ENCODE assay signal across 9 cellular contexts in genomic region chr17:8057691-8058114, GRCh38. TPM values are rescaled to one million over a fixed set of nuclear protein-coding genes. Genes with fewer than 3 reads are reported as not detected.
A peak's percentile ranks its signal among the peaks of the same experiment; 100 is the strongest.
DNase-seq lines count a peak whose midpoint lies in the region; ATAC-seq, FAIRE-seq and TF ChIP-seq lines count a peak whose summit lies in the region.
"Had no signal": no experiment of that assay in that cellular context is flagged by ENCODE, and none has a peak within 500 bp of the region (broad histone marks: within the 10 kb centered on the region; RNA-seq: fewer than 3 reads in every experiment).

No MANE protein-coding gene starts in this region.

- POLR2A ChIA-PET in K562 (lab: Yijun Ruan, JAX): interaction anchor here (0.9 to 1.3 kb wide), 2 partner anchors 222 to 371 kb away, joined by 4 to 5 read pairs; partner anchors contain the start of gene TP53

- 5% methylated on average over 14 of the region's 14 CpGs for WGBS in K562 (ENCODE audit: insufficient coverage, low coverage, missing lambda C conversion rate)

- ATAC-seq in K562: peak; percentile 90
- no peak for ATAC-seq in GM21786 (IDR thresholded peaks at IDR 0.05; ENCODE audit: unreplicated experiment)

- no peak for TF ChIP-seq POLR2A in K562 (conservative IDR thresholded peaks at IDR 0.05)

- no peaks in the 10 kb centered on the region for H4K20me1 ChIP-seq in K562 (replicated peaks; ENCODE audit: control insufficient read depth, insufficient read depth, low read length)

- H3K27me3 ChIP-seq in K562 (ENCODE audit: control insufficient read depth in 2 of 2, insufficient read depth in 2 of 2, low read length in 2 of 2): 0 out of 5 replicates have a peak, but pooled peaks cover 0 to 3% of the 10 kb centered on the region in 2 experiments

- peak; percentile 72 to 82 for TF ChIP-seq RAD21 in K562 (CRISPR knock-in tag; conservative IDR thresholded peaks at IDR 0.05 in 1 of 2, IDR thresholded peaks at IDR 0.05 in 1 of 2)

- CTCF ChIA-PET in K562 (lab: Yijun Ruan, JAX; ENCODE audit: low intra/inter-chr PET ratio): interaction anchor here (0.6 to 3.4 kb wide), 4 partner anchors 40 to 314 kb away, joined by 4 to 17 read pairs (median 12); no protein-coding TSS in a partner anchor

- H3K4me1 ChIP-seq in K562 (replicated peaks in 1 of 2; ENCODE audit: control insufficient read depth in 2 of 2, insufficient read depth in 2 of 2, low read length in 2 of 2): no peaks in the 10 kb centered on the region; a peak in 2 of 5 replicates

- no peaks in the 10 kb centered on the region for H3K36me3 ChIP-seq in K562 (ENCODE audit: control insufficient read depth, insufficient read depth, low read length)

- no peak for TF ChIP-seq EP300 in K562 (IDR thresholded peaks at IDR 0.05; ENCODE audit: low read length)

- no TSS peak for BruUV-seq in K562 (replicated peaks; lab: Mats Ljungman, UMichigan)

- H3K9ac ChIP-seq in K562 (ENCODE audit: insufficient read depth in 1 of 2, low read depth in 2 of 2, low read length in 2 of 2): no peak overlapping the region

- peak overlapping the region; percentile 27 for H3K4me2 ChIP-seq in K562 (ENCODE audit: insufficient read depth, low read length)

- peak overlapping the region; percentile 87 for H2AFZ ChIP-seq in K562 (ENCODE audit: low read depth, low read length)

- peak; percentile 94 for FAIRE-seq in A204.1 (lab: Jason Lieb, UNC)
- FAIRE-seq in K562 (lab: Jason Lieb, UNC): peak; percentile 96

- peak; percentile 69 for TF ChIP-seq CTCF in GM12864 (IDR thresholded peaks at IDR 0.05; ENCODE audit: low read depth, low read length, missing control alignments)
- TF ChIP-seq CTCF in K562 (IDR thresholded peaks at IDR 0.05 in 2 of 3, conservative IDR thresholded peaks at IDR 0.05 in 1 of 3; ENCODE audit: insufficient read depth in 2 of 3, low read depth in 1 of 3, low read length in 3 of 3): peak; percentile 75 to 80 (median 78)

- in situ Hi-C loops in K562 (cut with MboI): loop anchor here (5.0 to 25.0 kb wide), 3 partner anchors 145 to 930 kb away; partner anchors contain the start of gene MFSD6L

- no peaks in the 10 kb centered on the region for H3K9me1 ChIP-seq in K562 (ENCODE audit: control insufficient read depth, insufficient read depth, low read length)

- no peak overlapping the region for H3K4me3 ChIP-seq in GM12864 (ENCODE audit: low read depth, low read length)
- H3K4me3 ChIP-seq in K562: no peak overlapping the region
- H3K4me3 ChIP-seq: skin epidermis had no signal

- intact Hi-C loops in K562 (cut with micrococcal nuclease): loop anchor here (1.0 to 10.0 kb wide), 4 partner anchors 41 to 314 kb away; no protein-coding TSS in a partner anchor

- no peaks in the 10 kb centered on the region for H3K9me3 ChIP-seq in K562 (replicated peaks; ENCODE audit: control insufficient read depth, insufficient read depth, low read depth, low read length)

- DNase-seq in GM12864 (ENCODE audit: low read depth) (peak; percentile 43), NCI-H1417 (lab: John Stamatoyannopoulos, UW) (peak; percentile 54 to 84 (median 68)), SKM-1 treated with dmso at 0.1 percent for 144 hours (lab: John Stamatoyannopoulos, UW; ENCODE audit: unreplicated experiment) (peak; percentile 52), K562 (ENCODE audit: extremely low read depth in 1 of 4, low spot score in 3 of 4) (peak; percentile 52 to 76 (median 62)), hepatic stellate cell (ENCODE audit: low spot score) (peak; percentile 84), renal cortical epithelial cell (ENCODE audit: low read depth) (peak; percentile 77)

- H3K27ac ChIP-seq in K562 (ENCODE audit: extremely low read depth, low read depth, low read length): no peak overlapping the region
- H3K27ac ChIP-seq: skin epidermis had no signal

- H3K79me2 ChIP-seq in K562 (ENCODE audit: control insufficient read depth, insufficient read depth, low read length): no peaks in the 10 kb centered on the region

TF ChIP-seq in K562, 482 proteins besides CTCF, POLR2A, EP300 and RAD21 (continues in another document):
- TF ChIP-seq ARID2 (IDR thresholded peaks at IDR 0.05): 0 out of 2 replicates have a peak, but pooled peaks have one; percentile 32
- TF ChIP-seq NRF1 (conservative IDR thresholded peaks at IDR 0.05 in 1 of 2, IDR thresholded peaks at IDR 0.05 in 1 of 2): 0 out of 4 replicates have a peak, but pooled peaks of 1 of the 2 experiments have one; percentile 21
- TF ChIP-seq MAX (CRISPR knock-in tag; IDR thresholded peaks at IDR 0.05): peak; percentile 43; the same call in 1 of the 2 replicates
- no peak for TF ChIP-seq E2F3 (CRISPR knock-in tag; IDR thresholded peaks at IDR 0.05)
- TF ChIP-seq USF2 (CRISPR knock-in tag; IDR thresholded peaks at IDR 0.05): no peak
- TF ChIP-seq STAG1 (CRISPR knock-in tag; IDR thresholded peaks at IDR 0.05; ENCODE audit: borderline replicate concordance): peak; percentile 70; the same call in 1 of the 2 replicates
- TF ChIP-seq KDM4B (IDR thresholded peaks at IDR 0.05; ENCODE audit: borderline replicate concordance in 2 of 2, low read depth in 1 of 2): no peak

RNA-seq across cellular contexts. Expression of gene ALOX15B, which starts 18.8 kb away (rescaled TPM):
- total RNA-seq in K562 (2011; cell fraction: chromatin; rRNA removed; ENCODE audit: low replicate concordance): not detected in 2 replicates
- total RNA-seq in K562 (2011; cell fraction: nucleolus; rRNA removed): not detected in 2 replicates
- total RNA-seq in K562 (2011; cell fraction: nucleoplasm; rRNA removed): not detected in 2 replicates
- total RNA-seq in K562 (2014; rRNA removed) (not detected in 2 replicates), K562 (2014; rRNA removed; fragmentation: Illumina TruSeq; extraction: Trizol) (not detected in 2 replicates), K562 (2015; rRNA removed; fragmentation: Illumina TruSeq; extraction: Trizol) (not detected in 2 replicates), K562 (2021) (0.04 and 0.07 TPM in 2 replicates), renal cortical epithelial cell (0.20 and 2.1 TPM in 2 replicates)
- polyA plus RNA-seq in K562 (2011; rRNA removed) (not detected in 2 replicates), K562 (2014; fragmentation: Illumina TruSeq; extraction: Trizol) (not detected in 2 replicates), K562 (2014; fragmentation: Nextera tagmentation; extraction: Ambion mirVana) (not detected), K562 (2014; rRNA removed) (not detected in 2 replicates)
- polyA plus RNA-seq in K562 (2011; cell fraction: cytosol; rRNA removed): not detected in 2 replicates
- polyA plus RNA-seq in K562 (2011; cell fraction: nucleus; rRNA removed): not detected in 2 replicates
- not detected in 2 replicates for polyA plus RNA-seq in K562 (2012)
- not detected in 2 replicates for polyA minus RNA-seq in K562 (2011; rRNA and poly(A)+ RNA removed)
- polyA minus RNA-seq in K562 (2011; cell fraction: cytosol; rRNA and poly(A)+ RNA removed): not detected in 2 replicates
- polyA minus RNA-seq in K562 (2011; cell fraction: nucleus; rRNA and poly(A)+ RNA removed): not detected in 2 replicates

RNA-seq across cellular contexts. Expression of gene ALOX12B, which starts 29.8 kb away (rescaled TPM):
- total RNA-seq in K562 (2011; cell fraction: chromatin; rRNA removed; ENCODE audit: low replicate concordance): not detected in 2 replicates
- not detected in 2 replicates for total RNA-seq in K562 (2011; cell fraction: nucleolus; rRNA removed)
- total RNA-seq in K562 (2011; cell fraction: nucleoplasm; rRNA removed): not detected in 2 replicates
- total RNA-seq in K562 (2014; rRNA removed) (not detected in 2 replicates), K562 (2014; rRNA removed; fragmentation: Illumina TruSeq; extraction: Trizol) (not detected in 2 replicates), K562 (2015; rRNA removed; fragmentation: Illumina TruSeq; extraction: Trizol) (not detected in 2 replicates), K562 (2021) (not detected in 2 replicates), renal cortical epithelial cell (not detected in 2 replicates)
- polyA plus RNA-seq in K562 (2011; rRNA removed) (not detected in 2 replicates), K562 (2014; fragmentation: Illumina TruSeq; extraction: Trizol) (not detected in 2 replicates), K562 (2014; fragmentation: Nextera tagmentation; extraction: Ambion mirVana) (not detected), K562 (2014; rRNA removed) (not detected in 2 replicates)
- polyA plus RNA-seq in K562 (2011; cell fraction: cytosol; rRNA removed): not detected in 2 replicates
- not detected in 2 replicates for polyA plus RNA-seq in K562 (2011; cell fraction: nucleus; rRNA removed)
- polyA plus RNA-seq in K562 (2012): not detected in 2 replicates
- not detected in 2 replicates for polyA minus RNA-seq in K562 (2011; rRNA and poly(A)+ RNA removed)
- not detected in 2 replicates for polyA minus RNA-seq in K562 (2011; cell fraction: cytosol; rRNA and poly(A)+ RNA removed)
- polyA minus RNA-seq in K562 (2011; cell fraction: nucleus; rRNA and poly(A)+ RNA removed): not detected in 2 replicates

RNA-seq across cellular contexts. Expression of gene GUCY2D, which starts 55.3 kb away (rescaled TPM):
- not detected in 2 replicates for total RNA-seq in K562 (2011; cell fraction: chromatin; rRNA removed; ENCODE audit: low replicate concordance)
- total RNA-seq in K562 (2011; cell fraction: nucleolus; rRNA removed): not detected in 2 replicates
- not detected in 2 replicates for total RNA-seq in K562 (2011; cell fraction: nucleoplasm; rRNA removed)
- total RNA-seq in K562 (2014; rRNA removed) (0.05 TPM in 1 of 2 replicates, not detected in the other), K562 (2014; rRNA removed; fragmentation: Illumina TruSeq; extraction: Trizol) (not detected in 2 replicates), K562 (2015; rRNA removed; fragmentation: Illumina TruSeq; extraction: Trizol) (not detected in 2 replicates), K562 (2021) (not detected in 2 replicates), renal cortical epithelial cell (not detected in 2 replicates)
- polyA plus RNA-seq in K562 (2011; rRNA removed) (not detected in 2 replicates), K562 (2014; fragmentation: Illumina TruSeq; extraction: Trizol) (not detected in 2 replicates), K562 (2014; fragmentation: Nextera tagmentation; extraction: Ambion mirVana) (not detected), K562 (2014; rRNA removed) (0.03 TPM in 1 of 2 replicates, not detected in the other)
- not detected in 2 replicates for polyA plus RNA-seq in K562 (2011; cell fraction: cytosol; rRNA removed)
- polyA plus RNA-seq in K562 (2011; cell fraction: nucleus; rRNA removed): not detected in 2 replicates
- 0.26 TPM in 1 of 2 replicates, not detected in the other for polyA plus RNA-seq in K562 (2012)
- polyA minus RNA-seq in K562 (2011; rRNA and poly(A)+ RNA removed): not detected in 2 replicates
- polyA minus RNA-seq in K562 (2011; cell fraction: cytosol; rRNA and poly(A)+ RNA removed): not detected in 2 replicates
- not detected in 2 replicates for polyA minus RNA-seq in K562 (2011; cell fraction: nucleus; rRNA and poly(A)+ RNA removed)
